ENCODE assay signal across 19 cellular contexts in the genomic region with DNA sequence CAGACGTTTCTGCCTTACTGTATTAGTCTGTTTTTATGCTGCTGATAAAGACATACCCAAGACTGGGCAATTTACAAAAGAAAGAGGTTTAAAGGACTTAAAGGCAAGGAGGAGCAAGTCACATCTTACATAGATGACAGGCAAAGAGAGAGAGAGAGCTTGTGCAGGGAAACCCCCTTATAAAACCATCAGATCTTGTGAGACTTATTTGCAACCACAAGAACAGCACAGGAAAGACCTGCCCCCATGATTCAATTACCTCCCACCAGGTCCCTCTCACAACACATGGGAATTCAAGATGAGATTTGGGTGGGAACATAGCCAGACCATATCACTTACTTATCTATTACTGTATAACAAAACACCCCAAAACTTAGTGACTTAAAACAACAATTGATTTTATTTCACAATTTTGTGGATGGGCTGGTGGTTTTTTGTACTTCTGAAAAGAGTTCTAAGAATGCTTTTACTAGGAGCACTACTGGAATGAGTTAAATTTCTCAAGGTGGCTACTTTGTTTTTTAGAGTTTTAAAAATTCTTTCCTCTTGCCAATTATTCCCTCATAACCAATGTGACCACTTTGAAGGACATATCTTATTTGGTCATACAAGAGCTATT. TPM values are rescaled to one million over a fixed set of nuclear protein-coding genes. Genes with fewer than 3 reads are reported as not detected.
DNase-seq lines count a peak whose midpoint lies in the region; ATAC-seq and TF ChIP-seq lines count a peak whose summit lies in the region.
"Had no signal": no experiment of that assay in that cellular context is flagged by ENCODE, and none has a peak within 500 bp of the region (broad histone marks: within the 10 kb centered on the region; RNA-seq: fewer than 3 reads in every experiment).

No MANE protein-coding gene starts in this region.

- TF ChIP-seq CTCF in choroid plexus epithelial cell (conservative IDR thresholded peaks at IDR 0.05; ENCODE audit: low read depth, low read length) (no peak), osteocyte (IDR thresholded peaks at IDR 0.05) (no peak), GM10266 (IDR thresholded peaks at IDR 0.05; ENCODE audit: control insufficient read depth, insufficient read depth, low read depth, missing control alignments) (no peak)

- no peaks in the 10 kb centered on the region for H3K9me3 ChIP-seq in GM23248 (ENCODE audit: low read depth)
- H3K9me3 ChIP-seq: esophagus squamous epithelium had no signal

- no peaks in the 10 kb centered on the region for H3K9me2 ChIP-seq in GM23248 (ENCODE audit: insufficient read depth)

- peaks cover 100% of the 10 kb centered on the region for H3K79me2 ChIP-seq in GM23248 (ENCODE audit: insufficient read depth)

- ATAC-seq in GM18502 (IDR thresholded peaks at IDR 0.05; ENCODE audit: poor library complexity, unreplicated experiment), result no peak
- ATAC-seq: naive thymus-derived CD4-positive, alpha-beta T cell; SK-N-SH treated with all-trans-retinoic acid at 6 μM for 48 hours had no signal

- H3F3A ChIP-seq in GM23248 (ENCODE audit: insufficient read depth), result peaks cover 68% of the 10 kb centered on the region

- H3K9me3 Mint-ChIP-seq in osteocyte (ENCODE audit: unreplicated experiment), result peaks cover 19% of the 10 kb centered on the region

- H3K36me3 ChIP-seq in GM23248 (ENCODE audit: low read depth), result peaks cover 30% of the 10 kb centered on the region
- H3K36me3 ChIP-seq: esophagus squamous epithelium had no signal

- peak; percentile 23 for DNase-seq in GM23248
- DNase-seq in LHCN-M2 (ENCODE audit: low read depth), result peak; percentile 22
- peak; percentile 58 for DNase-seq in choroid plexus epithelial cell (ENCODE audit: low read depth)
- no peak for DNase-seq in osteocyte (ENCODE audit: extremely low spot score, unreplicated experiment)
- no peak for DNase-seq in middle frontal gyrus (ENCODE audit: extremely low spot score, low spot score)
- DNase-seq in NCI-H2227 treated with DMSO at 0.1 percent for 48 hours (lab: John Stamatoyannopoulos, UW), result no peak
- no peak for DNase-seq in GM10266 (ENCODE audit: extremely low spot score)
- DNase-seq: activated CD4-positive, alpha-beta T cell treated with anti-CD3 and anti-CD28 coated beads, Interleukin-2, amount 50 U/mL, for 1 hour; activated naive CD4-positive, alpha-beta T cell treated with anti-CD3 and anti-CD28 coated beads for 36 hours; CD4-positive, alpha-beta memory T cell; DMS 273 treated with DMSO at 0.1 percent for 48 hours; effector CD8-positive, alpha-beta T cell; esophagus squamous epithelium; naive thymus-derived CD4-positive, alpha-beta T cell; NCI-H1694 treated with DMSO at 0.1 percent for 48 hours; stimulated activated CD4-positive, alpha-beta T cell treated with anti-CD3 and anti-CD28 coated beads, Interleukin-1b, Interleukin-23, amount 100 ng/mL, for 48 hours had no signal

- H3K4me3 Mint-ChIP-seq in osteocyte (ENCODE audit: unreplicated experiment), result no peak overlapping the region
- H3K4me3 Mint-ChIP-seq: activated naive CD4-positive, alpha-beta T cell treated with anti-CD3 and anti-CD28 coated beads for 36 hours; CD4-positive, alpha-beta memory T cell; IgD-negative memory B cell; naive thymus-derived CD4-positive, alpha-beta T cell had no signal

- 4 to 11% methylated on average over 1 of the region's 1 CpG for WGBS in GM23248 (ENCODE audit: low coverage in 1 of 2, low lambda C conversion rate in 2 of 2, missing lambda C conversion rate in 2 of 2), 2 experiments

- no peaks in the 10 kb centered on the region for H3K27me3 Mint-ChIP-seq in osteocyte (ENCODE audit: unreplicated experiment)
- H3K27me3 Mint-ChIP-seq: IgD-negative memory B cell; naive thymus-derived CD4-positive, alpha-beta T cell had no signal

- in situ Hi-C loops in GM23248 (cut with MboI), result no loop called here

- no peak overlapping the region for H2AFZ ChIP-seq in GM23248

- H3K4me1 ChIP-seq in GM23248 (ENCODE audit: insufficient read depth), result peaks cover 48% of the 10 kb centered on the region

- peak overlapping the region; percentile 4 for H3K4me2 ChIP-seq in GM23248 (ENCODE audit: unreplicated experiment)

- H3K4me3 ChIP-seq in GM23248 (no peak overlapping the region), choroid plexus epithelial cell (ENCODE audit: low read depth, low read length) (no peak overlapping the region)
- H3K4me3 ChIP-seq: esophagus squamous epithelium had no signal

- peak overlapping the region; percentile 9; the same call in 1 of the 2 replicates for H3K9ac ChIP-seq in GM23248

- H3K4me1 Mint-ChIP-seq in osteocyte (ENCODE audit: unreplicated experiment), result peaks cover 34% of the 10 kb centered on the region

- peak overlapping the region; percentile 52 for H3K27ac Mint-ChIP-seq in osteocyte (ENCODE audit: unreplicated experiment)
- H3K27ac Mint-ChIP-seq: activated naive CD4-positive, alpha-beta T cell treated with anti-CD3 and anti-CD28 coated beads for 36 hours; IgD-negative memory B cell; naive thymus-derived CD4-positive, alpha-beta T cell had no signal

- no peaks in the 10 kb centered on the region for H4K20me1 ChIP-seq in GM23248 (ENCODE audit: insufficient read depth)

- peaks cover 41% of the 10 kb centered on the region for H3K36me3 Mint-ChIP-seq in osteocyte (ENCODE audit: unreplicated experiment)
- H3K36me3 Mint-ChIP-seq: IgD-negative memory B cell had no signal

- H3K27me3 ChIP-seq in GM23248 (replicated peaks; ENCODE audit: insufficient read depth), result no peaks in the 10 kb centered on the region
- H3K27me3 ChIP-seq: esophagus squamous epithelium had no signal

- peak overlapping the region; percentile 77 for H3K27ac ChIP-seq in GM23248

RNA-seq across cellular contexts. Expression of a gene that starts 10.3 kb away (rescaled TPM):
- 74.0 and 78.4 TPM in 2 replicates for total RNA-seq in GM23248 (2014; rRNA removed; shearing (Covaris generic))
- 31.7 and 34.0 TPM in 2 replicates for polyA plus RNA-seq in GM23248 (2016; fragmentation: Nextera tagmentation; extraction: Ambion mirVana)
- total RNA-seq in LHCN-M2 (2014; rRNA removed), result 31.3 and 31.5 TPM in 2 replicates
- polyA plus RNA-seq in LHCN-M2 (2012), result 32.8 TPM
- total RNA-seq in osteocyte, result 59.4 and 67.1 TPM in 2 replicates
- polyA plus RNA-seq: IgD-negative memory B cell had no signal

Comparison
In these comparisons a context has a peak if more than half of its experiments do, and no peak if none do; other contexts are left out.
1. DNase-seq: peak in GM23248 (single experiment), LHCN-M2 (single experiment) and choroid plexus epithelial cell (single experiment); none in osteocyte (single experiment), middle frontal gyrus (single experiment), NCI-H2227 treated with DMSO at 0.1 percent for 48 hours (single experiment) and GM10266 (single experiment).